ENCODE assay signal across 13 cellular contexts in genomic region chr7:135670179-135670578, GRCh38. TPM values are rescaled to one million over a fixed set of nuclear protein-coding genes. Genes with fewer than 3 reads are reported as not detected.
DNase-seq lines count a peak whose midpoint lies in the region; ATAC-seq and TF ChIP-seq lines count a peak whose summit lies in the region.
"Had no signal": no experiment of that assay in that cellular context is flagged by ENCODE, and none has a peak within 500 bp of the region (broad histone marks: within the 10 kb centered on the region; RNA-seq: fewer than 3 reads in every experiment).

No MANE protein-coding gene starts in this region.

- H3K4me3 Mint-ChIP-seq in activated T-helper 17 cell treated with anti-CD3 and anti-CD28 coated beads, Interleukin-2, amount 50 U/mL, for 72 hours: no peak overlapping the region
- H3K4me3 Mint-ChIP-seq: activated CD4-positive, alpha-beta T cell treated with anti-CD3 and anti-CD28 coated beads for 36 hours; dendritic cell treated with granulocyte-macrophage colony-stimulating factor and Interleukin-4, amounts not matched to agents 40 ng/mL and 50 ng/mL, for 4 days had no signal

- H3K27ac ChIP-seq in VCaP: peak overlapping the region; percentile 41; the same call in 1 of the 2 replicates

- H3K27ac Mint-ChIP-seq in activated T-helper 17 cell treated with anti-CD3 and anti-CD28 coated beads, Interleukin-2, amount 50 U/mL, for 72 hours: no peak overlapping the region
- H3K27ac Mint-ChIP-seq: activated CD4-positive, alpha-beta T cell treated with anti-CD3 and anti-CD28 coated beads for 36 hours; dendritic cell treated with granulocyte-macrophage colony-stimulating factor and Interleukin-4, amounts not matched to agents 40 ng/mL and 50 ng/mL, for 4 days had no signal

- no peak overlapping the region for H3K4me3 ChIP-seq in fibroblast of the aortic adventitia (ENCODE audit: low read depth, low read length)

- peaks cover 42% of the 10 kb centered on the region for H3K36me3 Mint-ChIP-seq in activated T-helper 17 cell treated with anti-CD3 and anti-CD28 coated beads, Interleukin-2, amount 50 U/mL, for 72 hours (ENCODE audit: low read depth)

- H3K9me3 Mint-ChIP-seq in activated T-helper 17 cell treated with anti-CD3 and anti-CD28 coated beads, Interleukin-2, amount 50 U/mL, for 72 hours: no peaks in the 10 kb centered on the region
- H3K9me3 Mint-ChIP-seq: dendritic cell treated with granulocyte-macrophage colony-stimulating factor and Interleukin-4, amounts not matched to agents 40 ng/mL and 50 ng/mL, for 4 days had no signal

- ATAC-seq in sciatic nerve: peak; percentile 31
- ATAC-seq in GM21447 (IDR thresholded peaks at IDR 0.05; ENCODE audit: unreplicated experiment): no peak
- ATAC-seq in GM18498 (IDR thresholded peaks at IDR 0.05; ENCODE audit: unreplicated experiment): no peak
- no peak for ATAC-seq in activated T-helper 17 cell treated with anti-CD3 and anti-CD28 coated beads, Interleukin-2, amount 50 U/mL, for 72 hours (replicated peaks)
- ATAC-seq: activated CD4-positive, alpha-beta T cell treated with anti-CD3 and anti-CD28 coated beads for 36 hours had no signal

- peaks cover 34% of the 10 kb centered on the region for H3K4me1 Mint-ChIP-seq in activated T-helper 17 cell treated with anti-CD3 and anti-CD28 coated beads, Interleukin-2, amount 50 U/mL, for 72 hours

- intact Hi-C loops in sciatic nerve (cut with DNase I): no loop called here

- no peaks in the 10 kb centered on the region for H3K27me3 Mint-ChIP-seq in activated T-helper 17 cell treated with anti-CD3 and anti-CD28 coated beads, Interleukin-2, amount 50 U/mL, for 72 hours
- H3K27me3 Mint-ChIP-seq: activated CD4-positive, alpha-beta T cell treated with anti-CD3 and anti-CD28 coated beads for 36 hours; dendritic cell treated with granulocyte-macrophage colony-stimulating factor and Interleukin-4, amounts not matched to agents 40 ng/mL and 50 ng/mL, for 4 days had no signal

- DNase-seq in HCEC 1CT (peak; percentile 76), fibroblast of the aortic adventitia (ENCODE audit: low read depth) (peak; percentile 84), sciatic nerve (ENCODE audit: low spot score) (no peak)
- DNase-seq in stimulated activated CD4-positive, alpha-beta T cell treated with anti-CD3 and anti-CD28 coated beads, Interleukin-2, amount 100 ng/mL, for 24 hours: no peak
- DNase-seq: activated CD4-positive, alpha-beta T cell treated with anti-CD3 and anti-CD28 coated beads for 36 hours; hippocampal formation; NCI-H526 treated with DMSO at 0.1 percent for 48 hours had no signal

- TF ChIP-seq CTCF in VCaP (conservative IDR thresholded peaks at IDR 0.05): no peak
- TF ChIP-seq CTCF in fibroblast of the aortic adventitia (IDR thresholded peaks at IDR 0.05; ENCODE audit: insufficient read depth, low read length): no peak

RNA-seq across cellular contexts. Expression of gene STMP1, which starts 7.9 kb away (rescaled TPM):
- total RNA-seq in fibroblast of the aortic adventitia (ENCODE audit: low replicate concordance) (29.8 and 34.2 TPM in 2 replicates), sciatic nerve (36.2 TPM)
- total RNA-seq in activated T-helper 17 cell treated with anti-CD3 and anti-CD28 coated beads, Interleukin-2, amount 50 U/mL, for 72 hours: 10 to 100 TPM; 10.5 to 11.1 TPM

RNA-seq across cellular contexts. Expression of gene SLC13A4, which starts 57.8 kb away (rescaled TPM):
- 0.99 and 3.3 TPM in 2 replicates for total RNA-seq in fibroblast of the aortic adventitia (ENCODE audit: low replicate concordance)
- total RNA-seq in sciatic nerve: 0.27 TPM
- total RNA-seq in activated T-helper 17 cell treated with anti-CD3 and anti-CD28 coated beads, Interleukin-2, amount 50 U/mL, for 72 hours: not detected
- total RNA-seq: activated CD4-positive, alpha-beta T cell treated with anti-CD3 and anti-CD28 coated beads for 36 hours; mesenteric fat pad had no signal

Comparison
In these comparisons a context has a peak if more than half of its experiments do, and no peak if none do; other contexts are left out.
1. DNase-seq: peak in HCEC 1CT (single experiment) and fibroblast of the aortic adventitia (single experiment); none in sciatic nerve (single experiment) and stimulated activated CD4-positive, alpha-beta T cell treated with anti-CD3 and anti-CD28 coated beads, Interleukin-2, amount 100 ng/mL, for 24 hours (0 of 2).